Comparison of ENCODE assay signal across 14 cellular contexts in genomic region chr4:188955066-188955465, GRCh38.
A peak's percentile ranks its signal among the peaks of the same experiment; 100 is the strongest.
DNase-seq lines count a peak whose midpoint lies in the region; ATAC-seq and TF ChIP-seq lines count a peak whose summit lies in the region.
"Had no signal": no experiment of that assay in that cellular context is flagged by ENCODE, and none has a peak within 500 bp of the region (broad histone marks: within the 10 kb centered on the region; RNA-seq: fewer than 3 reads in every experiment).

No MANE protein-coding gene starts in this region.

- no peak for TF ChIP-seq CTCF in CD14-positive monocyte (IDR thresholded peaks at IDR 0.05)

- no peaks in the 10 kb centered on the region for H3K36me3 Mint-ChIP-seq in immature natural killer cell
- H3K36me3 Mint-ChIP-seq in CD14-positive monocyte = no peaks in the 10 kb centered on the region
- H3K36me3 Mint-ChIP-seq: CD4-positive, alpha-beta memory T cell had no signal

- no peaks in the 10 kb centered on the region for H3K27me3 ChIP-seq in BLaER1
- H3K27me3 ChIP-seq in BLaER1 treated with 17β-estradiol and CSF1 and Interleukin-3, amounts not matched to agents 10 nM and 100 nM = no peaks in the 10 kb centered on the region

- peaks cover 5% of the 10 kb centered on the region for H3K9me3 ChIP-seq in BLaER1
- H3K9me3 ChIP-seq in BLaER1 treated with 17β-estradiol and CSF1 and Interleukin-3, amounts not matched to agents 10 nM and 100 nM (replicated peaks in 1 of 11) = peaks cover 0 to 22% (median 7%) of the 10 kb centered on the region in 11 experiments; a peak in 13 of 22 replicates

- intact Hi-C loops in CD14-positive monocyte (cut with micrococcal nuclease) = no loop called here

- H3K27me3 Mint-ChIP-seq in immature natural killer cell (ENCODE audit: low read depth in 3 of 3) (no peaks in the 10 kb centered on the region), CD14-positive monocyte (ENCODE audit: low read depth in 3 of 3) (peaks cover 0 to 1% (median 1%) of the 10 kb centered on the region in 3 donors)
- H3K27me3 Mint-ChIP-seq: CD4-positive, alpha-beta memory T cell had no signal

- H3K4me3 ChIP-seq in BLaER1 = no peak overlapping the region
- no peak overlapping the region for H3K4me3 ChIP-seq in BLaER1 treated with 17β-estradiol and CSF1 and Interleukin-3, amounts not matched to agents 10 nM and 100 nM

- no peak for ATAC-seq in HG03139 (IDR thresholded peaks at IDR 0.05; ENCODE audit: unreplicated experiment)

- H3K4me1 Mint-ChIP-seq in immature natural killer cell = no peaks in the 10 kb centered on the region
- H3K4me1 Mint-ChIP-seq in CD14-positive monocyte = no peaks in the 10 kb centered on the region
- H3K4me1 Mint-ChIP-seq: CD4-positive, alpha-beta memory T cell had no signal

- no peaks in the 10 kb centered on the region for H4K20me1 ChIP-seq in BLaER1
- H4K20me1 ChIP-seq in BLaER1 treated with 17β-estradiol and CSF1 and Interleukin-3, amounts not matched to agents 10 nM and 100 nM = no peaks in the 10 kb centered on the region

- DNase-seq in Kasumi-1 (lab: John Stamatoyannopoulos, UW) (peak; percentile 36 to 44), UCSD-AML1 (lab: John Stamatoyannopoulos, UW; ENCODE audit: unreplicated experiment) (peak; percentile 21), immature natural killer cell (no peak), EL (no peak), CD14-positive monocyte (ENCODE audit: low spot score) (no peak)
- DNase-seq: Calu3; CD4-positive, alpha-beta memory T cell; COR-L47; DMS79; H7; HCEC 1CT had no signal

- H3K4me1 ChIP-seq in BLaER1 = peaks cover 12% of the 10 kb centered on the region
- peaks cover 0 to 16% (median 7%) of the 10 kb centered on the region in 10 experiments; a peak in 12 of 20 replicates for H3K4me1 ChIP-seq in BLaER1 treated with 17β-estradiol and CSF1 and Interleukin-3, amounts not matched to agents 10 nM and 100 nM

- no peak overlapping the region for H3K27ac ChIP-seq in BLaER1
- peak overlapping the region in 1 of 11 experiments; percentile 6; a peak in 1 of 22 replicates for H3K27ac ChIP-seq in BLaER1 treated with 17β-estradiol and CSF1 and Interleukin-3, amounts not matched to agents 10 nM and 100 nM

- H3K9ac ChIP-seq in BLaER1 = no peak overlapping the region
- no peak overlapping the region for H3K9ac ChIP-seq in BLaER1 treated with 17β-estradiol and CSF1 and Interleukin-3, amounts not matched to agents 10 nM and 100 nM

- H3K9me3 Mint-ChIP-seq in immature natural killer cell (peaks cover 12 to 52% (median 23%) of the 10 kb centered on the region in 6 donors), CD14-positive monocyte (peaks cover 6 to 18% (median 10%) of the 10 kb centered on the region in 7 donors)

- H3K4me3 Mint-ChIP-seq in immature natural killer cell (no peak overlapping the region), CD14-positive monocyte (no peak overlapping the region)
- H3K4me3 Mint-ChIP-seq: CD4-positive, alpha-beta memory T cell had no signal

- H3K36me3 ChIP-seq in BLaER1 = no peaks in the 10 kb centered on the region
- H3K36me3 ChIP-seq in BLaER1 treated with 17β-estradiol and CSF1 and Interleukin-3, amounts not matched to agents 10 nM and 100 nM = no peaks in the 10 kb centered on the region

- no peak overlapping the region for H3K27ac Mint-ChIP-seq in immature natural killer cell
- H3K27ac Mint-ChIP-seq in CD14-positive monocyte = no peak overlapping the region

- H3K4me2 ChIP-seq in BLaER1 = peak overlapping the region; percentile 31
- H3K4me2 ChIP-seq in BLaER1 treated with 17β-estradiol and CSF1 and Interleukin-3, amounts not matched to agents 10 nM and 100 nM = peak overlapping the region in 9 of 11 experiments; percentile 1 to 54 (median 26); a peak in 14 of 22 replicates

Comparison
In these comparisons a context has a peak if more than half of its experiments do, and no peak if none do; other contexts are left out.
1. DNase-seq: peak in Kasumi-1 (2 of 2) and UCSD-AML1 (single experiment); none in immature natural killer cell (0 of 3), EL (single experiment) and CD14-positive monocyte (single experiment).